Comparison of ENCODE assay signal across 8 cellular contexts in genomic region chr19:10701955-10702307, GRCh38. TPM values are rescaled to one million over a fixed set of nuclear protein-coding genes. Genes with fewer than 3 reads are reported as not detected.
DNase-seq lines count a peak whose midpoint lies in the region; ATAC-seq and TF ChIP-seq lines count a peak whose summit lies in the region.

No MANE protein-coding gene starts in this region.

- H3K27ac Mint-ChIP-seq in CD4-positive, CD25-positive, alpha-beta regulatory T cell: peak overlapping the region in 2 of 3 donors; percentile 84 to 95
- peak overlapping the region; percentile 67 for H3K27ac Mint-ChIP-seq in activated T-helper 2 cell treated with anti-CD3 and anti-CD28 coated beads, Interferon-gamma antibody, Interleukin-2, Interleukin-4, amounts not matched to agents 10 μg/mL and 5 μg/mL and 100 μg/mL, durations not matched to agents 14 hours and 24 hours and 36 hours

- H2AFZ ChIP-seq in MM.1S (ENCODE audit: low read length): peak overlapping the region; percentile 100

- H3K4me1 Mint-ChIP-seq in CD4-positive, CD25-positive, alpha-beta regulatory T cell: peaks cover 5 to 11% (median 7%) of the 10 kb centered on the region in 4 donors
- peaks cover 6% of the 10 kb centered on the region for H3K4me1 Mint-ChIP-seq in activated T-helper 2 cell treated with anti-CD3 and anti-CD28 coated beads, Interferon-gamma antibody, Interleukin-2, Interleukin-4, amounts not matched to agents 10 μg/mL and 5 μg/mL and 100 μg/mL, durations not matched to agents 14 hours and 24 hours and 36 hours (ENCODE audit: low read depth)

- peak overlapping the region; percentile 99 for H3K4me2 ChIP-seq in MM.1S (ENCODE audit: low read depth, low read length)

- peak; percentile 0 for TF ChIP-seq POLR2A in GM18951 (IDR thresholded peaks at IDR 0.05; ENCODE audit: extremely low read depth, insufficient read depth, insufficient read length)

- H3K9ac ChIP-seq in MM.1S (ENCODE audit: low read length): peak overlapping the region; percentile 92

- in situ Hi-C loops in GM18951 (cut with MboI; ENCODE audit: low sequenced_read_pairs, unreplicated experiment): no loop called here

- peak overlapping the region; percentile 86 for H3K4me3 ChIP-seq in CD4-positive, CD25-positive, alpha-beta regulatory T cell (ENCODE audit: low read depth, low read length)
- peak overlapping the region; percentile 99 for H3K4me3 ChIP-seq in MM.1S (ENCODE audit: low read length)
- H3K4me3 ChIP-seq in right cardiac atrium (ENCODE audit: low read length): peak overlapping the region; percentile 62
- H3K4me3 ChIP-seq in skeletal muscle cell (ENCODE audit: low read depth, low read length): peak overlapping the region; percentile 88

- no peaks in the 10 kb centered on the region for H4K20me1 ChIP-seq in MM.1S (ENCODE audit: insufficient read depth, low read length)

- H3K36me3 ChIP-seq in CD4-positive, CD25-positive, alpha-beta regulatory T cell (ENCODE audit: control insufficient read depth, insufficient read depth, low read length): no peaks in the 10 kb centered on the region
- no peaks in the 10 kb centered on the region for H3K36me3 ChIP-seq in MM.1S (replicated peaks; ENCODE audit: insufficient read depth, low read length)

- H3K4me1 ChIP-seq in CD4-positive, CD25-positive, alpha-beta regulatory T cell (ENCODE audit: control insufficient read depth, insufficient read depth, low read length, poor library complexity, severe bottlenecking): peaks cover 14% of the 10 kb centered on the region
- H3K4me1 ChIP-seq in MM.1S (ENCODE audit: low read length): no peaks in the 10 kb centered on the region
- no peaks in the 10 kb centered on the region for H3K4me1 ChIP-seq in right cardiac atrium (ENCODE audit: control insufficient read depth, insufficient read depth, low read length)

- H3K4me3 Mint-ChIP-seq in CD4-positive, CD25-positive, alpha-beta regulatory T cell: peak overlapping the region; percentile 93 to 98 (median 96)
- H3K4me3 Mint-ChIP-seq in activated T-helper 2 cell treated with anti-CD3 and anti-CD28 coated beads, Interferon-gamma antibody, Interleukin-2, Interleukin-4, amounts not matched to agents 10 μg/mL and 5 μg/mL and 100 μg/mL, durations not matched to agents 14 hours and 24 hours and 36 hours (ENCODE audit: low read depth): peak overlapping the region; percentile 84

- H3K27me3 ChIP-seq in CD4-positive, CD25-positive, alpha-beta regulatory T cell (ENCODE audit: control insufficient read depth, insufficient read depth, low read length): no peaks in the 10 kb centered on the region
- H3K27me3 ChIP-seq in MM.1S (replicated peaks; ENCODE audit: insufficient read depth, low read length) (peaks cover 5% of the 10 kb centered on the region), right cardiac atrium (ENCODE audit: control insufficient read depth, insufficient read depth) (no peaks in the 10 kb centered on the region)

- intact Hi-C loops in activated T-helper 2 cell treated with anti-CD3 and anti-CD28 coated beads, Interferon-gamma antibody, Interleukin-2, Interleukin-4, amounts not matched to agents 10 μg/mL and 5 μg/mL and 100 μg/mL, durations not matched to agents 14 hours and 24 hours and 36 hours (cut with micrococcal nuclease): no loop called here
- intact Hi-C loops in right cardiac atrium (cut with DNase I): loop anchor here in 1 of 4 donors (5.0 kb wide), 1 partner anchor 120 kb away; no protein-coding TSS in a partner anchor

- H3K27me3 Mint-ChIP-seq in CD4-positive, CD25-positive, alpha-beta regulatory T cell: peaks cover 14% of the 10 kb centered on the region
- no peaks in the 10 kb centered on the region for H3K27me3 Mint-ChIP-seq in activated T-helper 2 cell treated with anti-CD3 and anti-CD28 coated beads, Interferon-gamma antibody, Interleukin-2, Interleukin-4, amounts not matched to agents 10 μg/mL and 5 μg/mL and 100 μg/mL, durations not matched to agents 14 hours and 24 hours and 36 hours (ENCODE audit: low read depth)

- peaks cover 10% of the 10 kb centered on the region for H3K79me2 ChIP-seq in MM.1S (ENCODE audit: low read length)

- peak overlapping the region; percentile 57 for H3K27ac ChIP-seq in CD4-positive, CD25-positive, alpha-beta regulatory T cell (ENCODE audit: insufficient read depth, low read length, poor library complexity, severe bottlenecking)
- peak overlapping the region; percentile 35; the same call in 1 of the 2 replicates for H3K27ac ChIP-seq in MM.1S (ENCODE audit: low read length)
- H3K27ac ChIP-seq in right cardiac atrium (ENCODE audit: low read length): no peak overlapping the region

- H3F3A ChIP-seq in MM.1S (ENCODE audit: insufficient read depth, low read length): no peaks in the 10 kb centered on the region

- ATAC-seq in CD4-positive, CD25-positive, alpha-beta regulatory T cell (ENCODE audit: low read depth in 2 of 2): peak; percentile 9 to 14
- ATAC-seq in right cardiac atrium (peak; percentile 47 to 54), HG03159 (IDR thresholded peaks at IDR 0.05; ENCODE audit: unreplicated experiment) (no peak)

- H3K9me2 ChIP-seq in MM.1S (replicated peaks; ENCODE audit: insufficient read depth, low read length): no peaks in the 10 kb centered on the region

- DNase-seq in CD4-positive, CD25-positive, alpha-beta regulatory T cell: peak in 1 of 3 donors; percentile 31
- DNase-seq in MM.1S: peak; percentile 17
- no peak for DNase-seq in activated T-helper 2 cell treated with anti-CD3 and anti-CD28 coated beads, Interferon-gamma antibody, Interleukin-2, Interleukin-4, amounts not matched to agents 10 μg/mL and 5 μg/mL and 100 μg/mL, durations not matched to agents 14 hours and 24 hours and 36 hours (ENCODE audit: low spot score)
- DNase-seq in right cardiac atrium: peak in 1 of 3 donors; percentile 60
- DNase-seq in skeletal muscle cell (ENCODE audit: low read depth): no peak
- no peak for DNase-seq in SKM-1 (lab: John Stamatoyannopoulos, UW; ENCODE audit: unreplicated experiment)

- peaks cover 0 to 2% (median 0%) of the 10 kb centered on the region in 7 donors for H3K9me3 Mint-ChIP-seq in CD4-positive, CD25-positive, alpha-beta regulatory T cell
- no peaks in the 10 kb centered on the region for H3K9me3 Mint-ChIP-seq in activated T-helper 2 cell treated with anti-CD3 and anti-CD28 coated beads, Interferon-gamma antibody, Interleukin-2, Interleukin-4, amounts not matched to agents 10 μg/mL and 5 μg/mL and 100 μg/mL, durations not matched to agents 14 hours and 24 hours and 36 hours

- TF ChIP-seq CTCF in MM.1S (IDR thresholded peaks at IDR 0.05; ENCODE audit: low read length): peak; percentile 10; the same call in 1 of the 2 replicates

- H3K36me3 Mint-ChIP-seq in CD4-positive, CD25-positive, alpha-beta regulatory T cell: no peaks in the 10 kb centered on the region
- peaks cover 13% of the 10 kb centered on the region for H3K36me3 Mint-ChIP-seq in activated T-helper 2 cell treated with anti-CD3 and anti-CD28 coated beads, Interferon-gamma antibody, Interleukin-2, Interleukin-4, amounts not matched to agents 10 μg/mL and 5 μg/mL and 100 μg/mL, durations not matched to agents 14 hours and 24 hours and 36 hours (ENCODE audit: low read depth)

- H3K9me3 ChIP-seq in CD4-positive, CD25-positive, alpha-beta regulatory T cell (ENCODE audit: control insufficient read depth in 2 of 2, low read length in 2 of 2): no peaks in the 10 kb centered on the region
- H3K9me3 ChIP-seq in MM.1S (replicated peaks; ENCODE audit: insufficient read depth, low read length) (no peaks in the 10 kb centered on the region), right cardiac atrium (ENCODE audit: control insufficient read depth, low read length) (no peaks in the 10 kb centered on the region)

- 4% methylated on average over 21 of the region's 21 CpGs for WGBS in right cardiac atrium

RNA-seq across cellular contexts. Expression of gene QTRT1, which starts 0.7 kb away (rescaled TPM):
- 37.2 TPM for total RNA-seq in CD4-positive, CD25-positive, alpha-beta regulatory T cell
- 10 to 100 TPM; 30.6 to 43.7 (median 36.9) TPM for polyA plus RNA-seq in CD4-positive, CD25-positive, alpha-beta regulatory T cell
- total RNA-seq in activated T-helper 2 cell treated with anti-CD3 and anti-CD28 coated beads, Interferon-gamma antibody, Interleukin-2, Interleukin-4, amounts not matched to agents 10 μg/mL and 5 μg/mL and 100 μg/mL, durations not matched to agents 14 hours and 24 hours and 36 hours: 67.2 and 75.0 TPM in 2 replicates
- 10 to 100 TPM; 23.7 to 30.7 (median 26.1) TPM for total RNA-seq in right cardiac atrium
- 33.1 TPM for polyA plus RNA-seq in right cardiac atrium

RNA-seq across cellular contexts. Expression of gene DNM2, which starts 15.9 kb away (rescaled TPM):
- 269 TPM for total RNA-seq in CD4-positive, CD25-positive, alpha-beta regulatory T cell
- 10 to 100 TPM; 61.8 to 63.6 (median 62.8) TPM for polyA plus RNA-seq in CD4-positive, CD25-positive, alpha-beta regulatory T cell
- 185 and 198 TPM in 2 replicates for total RNA-seq in activated T-helper 2 cell treated with anti-CD3 and anti-CD28 coated beads, Interferon-gamma antibody, Interleukin-2, Interleukin-4, amounts not matched to agents 10 μg/mL and 5 μg/mL and 100 μg/mL, durations not matched to agents 14 hours and 24 hours and 36 hours
- total RNA-seq in right cardiac atrium: 100 to 1,000 TPM; 176 to 202 (median 189) TPM
- 129 TPM for polyA plus RNA-seq in right cardiac atrium

RNA-seq across cellular contexts. Expression of gene ILF3, which starts 47.8 kb away (rescaled TPM):
- 444 TPM for total RNA-seq in CD4-positive, CD25-positive, alpha-beta regulatory T cell
- 10 to 100 TPM; 54.8 to 70.8 (median 62.1) TPM for polyA plus RNA-seq in CD4-positive, CD25-positive, alpha-beta regulatory T cell
- 509 and 523 TPM in 2 replicates for total RNA-seq in activated T-helper 2 cell treated with anti-CD3 and anti-CD28 coated beads, Interferon-gamma antibody, Interleukin-2, Interleukin-4, amounts not matched to agents 10 μg/mL and 5 μg/mL and 100 μg/mL, durations not matched to agents 14 hours and 24 hours and 36 hours
- total RNA-seq in right cardiac atrium: 100 to 1,000 TPM; 119 to 161 (median 141) TPM
- polyA plus RNA-seq in right cardiac atrium: 74.2 TPM
